28 cellular contexts compared by ENCODE assay signal in the genomic region with DNA sequence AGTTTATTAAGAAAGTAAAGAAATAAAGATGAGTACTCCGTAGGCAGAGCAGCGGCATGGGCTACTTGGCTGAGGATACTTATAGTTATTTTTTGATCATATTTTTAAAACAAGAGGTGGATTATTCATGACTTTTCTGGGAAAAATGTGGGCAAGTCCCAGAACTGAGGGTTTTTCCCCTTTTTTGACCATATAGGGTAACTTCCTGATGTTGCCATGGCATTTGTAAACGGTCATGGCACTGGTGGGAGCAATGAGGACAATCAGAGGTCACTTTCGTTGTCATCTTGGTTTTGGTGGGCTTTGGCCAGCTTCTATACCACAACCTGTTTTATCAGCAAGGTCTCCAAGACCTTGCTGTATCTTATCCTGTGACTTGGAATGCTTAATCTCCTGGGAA. TPM values are rescaled to one million over a fixed set of nuclear protein-coding genes. Genes with fewer than 3 reads are reported as not detected.
"Had no signal": no experiment of that assay in that cellular context is flagged by ENCODE, and none has a peak within 500 bp of the region (broad histone marks: within the 10 kb centered on the region; RNA-seq: fewer than 3 reads in every experiment).

No MANE protein-coding gene starts in this region.

- H2AFZ ChIP-seq: PC-9 had no signal

- H3K36me3 ChIP-seq: ascending aorta, MG63 had no signal

- H3K27me3 ChIP-seq: ascending aorta, MG63 had no signal

- H3K9me3 ChIP-seq: ascending aorta, MG63 had no signal

- H3K9me3 Mint-ChIP-seq: activated CD4-positive, alpha-beta T cell treated with anti-CD3 and anti-CD28 coated beads, Interleukin-2, amount 10 ng/mL, durations not matched to agents 24 days and 14 days; activated CD8-positive, alpha-beta T cell treated with anti-CD3 and anti-CD28 coated beads for 36 hours; activated naive CD8-positive, alpha-beta T cell treated with anti-CD3 and anti-CD28 coated beads for 36 hours; activated T-cell treated with anti-CD3 and anti-CD28 coated beads, Interleukin-2, amount 50 U/mL, for 72 hours; activated T-helper 17 cell treated with anti-CD3 and anti-CD28 coated beads, Interleukin-2, amount 50 U/mL, for 72 hours had no signal

- H3K4me3 Mint-ChIP-seq: activated CD4-positive, alpha-beta T cell treated with anti-CD3 and anti-CD28 coated beads, Interleukin-2, amount 10 ng/mL, durations not matched to agents 24 days and 14 days; activated CD8-positive, alpha-beta T cell treated with anti-CD3 and anti-CD28 coated beads for 36 hours; activated naive CD8-positive, alpha-beta T cell treated with anti-CD3 and anti-CD28 coated beads for 36 hours; activated T-cell treated with anti-CD3 and anti-CD28 coated beads, Interleukin-2, amount 50 U/mL, for 72 hours; activated T-helper 17 cell treated with anti-CD3 and anti-CD28 coated beads, Interleukin-2, amount 50 U/mL, for 72 hours had no signal

- H3K27ac ChIP-seq: ascending aorta, PC-9, RWPE1 had no signal

- H3K4me1 Mint-ChIP-seq: activated T-helper 17 cell treated with anti-CD3 and anti-CD28 coated beads, Interleukin-2, amount 50 U/mL, for 72 hours had no signal

- H3K4me3 ChIP-seq: ascending aorta, MG63, PC-9 had no signal

- H3K4me2 ChIP-seq: PC-9 had no signal

- FAIRE-seq: RCC 7860 had no signal

- H3K27ac Mint-ChIP-seq: activated CD4-positive, alpha-beta T cell treated with anti-CD3 and anti-CD28 coated beads, Interleukin-2, amount 10 ng/mL, durations not matched to agents 24 days and 14 days; activated CD8-positive, alpha-beta T cell treated with anti-CD3 and anti-CD28 coated beads for 36 hours; activated naive CD8-positive, alpha-beta T cell treated with anti-CD3 and anti-CD28 coated beads for 36 hours; activated T-cell treated with anti-CD3 and anti-CD28 coated beads, Interleukin-2, amount 50 U/mL, for 72 hours; activated T-helper 17 cell treated with anti-CD3 and anti-CD28 coated beads, Interleukin-2, amount 50 U/mL, for 72 hours had no signal

- DNase-seq: activated CD4-positive, alpha-beta T cell treated with anti-CD3 and anti-CD28 coated beads, Interleukin-2, amount 10 ng/mL, durations not matched to agents 24 days and 14 days; activated CD4-positive, alpha-beta T cell treated with anti-CD3 and anti-CD28 coated beads, Interleukin-2, amount 50 U/mL, for 4 hours; activated CD8-positive, alpha-beta T cell treated with anti-CD3 and anti-CD28 coated beads for 36 hours; activated effector memory CD4-positive, alpha-beta T cell treated with anti-CD3 and anti-CD28 coated beads, Interleukin-2, amount 50 U/mL, for 16 hours; activated naive CD4-positive, alpha-beta T cell; activated naive CD4-positive, alpha-beta T cell treated with anti-CD3 and anti-CD28 coated beads, Interleukin-2, amount 50 U/mL, for 16 hours; activated naive CD8-positive, alpha-beta T cell treated with anti-CD3 and anti-CD28 coated beads for 36 hours; activated T-cell treated with anti-CD3 and anti-CD28 coated beads, Interleukin-2, amount 50 U/mL, for 1 hour; activated T-cell treated with anti-CD3 and anti-CD28 coated beads, Interleukin-2, amount 50 U/mL, for 72 hours; amygdala; Kasumi-1; MG63; NCI-H1092; NCI-H1436 treated with DMSO at 0.1 percent for 48 hours; NCI-H1694 treated with DMSO at 0.1 percent for 48 hours; NCI-H2029; NCI-H345; NCI-H510A; NCI-H526; NK-92 treated with Interleukin-12 subunit alpha and Interleukin-12 subunit beta, amount 100 ng/mL, for 24 hours; PC-9; T1000 had no signal

- ATAC-seq: activated CD8-positive, alpha-beta T cell treated with anti-CD3 and anti-CD28 coated beads for 36 hours; activated T-cell treated with anti-CD3 and anti-CD28 coated beads, Interleukin-2, amount 50 U/mL, for 72 hours; activated T-helper 17 cell treated with anti-CD3 and anti-CD28 coated beads, Interleukin-2, amount 50 U/mL, for 72 hours; Right ventricle myocardium inferior had no signal

RNA-seq across cellular contexts. Expression of a gene that starts 5.2 kb away (rescaled TPM):
- total RNA-seq: PC-9; T-helper 2 cell treated with Interferon-gamma antibody and Interleukin-4, amounts not matched to agents 100 ng/mL and 5 ng/mL, for 36 hours had no signal
